Comparison of ENCODE assay signal across 8 cellular contexts in the genomic region with DNA sequence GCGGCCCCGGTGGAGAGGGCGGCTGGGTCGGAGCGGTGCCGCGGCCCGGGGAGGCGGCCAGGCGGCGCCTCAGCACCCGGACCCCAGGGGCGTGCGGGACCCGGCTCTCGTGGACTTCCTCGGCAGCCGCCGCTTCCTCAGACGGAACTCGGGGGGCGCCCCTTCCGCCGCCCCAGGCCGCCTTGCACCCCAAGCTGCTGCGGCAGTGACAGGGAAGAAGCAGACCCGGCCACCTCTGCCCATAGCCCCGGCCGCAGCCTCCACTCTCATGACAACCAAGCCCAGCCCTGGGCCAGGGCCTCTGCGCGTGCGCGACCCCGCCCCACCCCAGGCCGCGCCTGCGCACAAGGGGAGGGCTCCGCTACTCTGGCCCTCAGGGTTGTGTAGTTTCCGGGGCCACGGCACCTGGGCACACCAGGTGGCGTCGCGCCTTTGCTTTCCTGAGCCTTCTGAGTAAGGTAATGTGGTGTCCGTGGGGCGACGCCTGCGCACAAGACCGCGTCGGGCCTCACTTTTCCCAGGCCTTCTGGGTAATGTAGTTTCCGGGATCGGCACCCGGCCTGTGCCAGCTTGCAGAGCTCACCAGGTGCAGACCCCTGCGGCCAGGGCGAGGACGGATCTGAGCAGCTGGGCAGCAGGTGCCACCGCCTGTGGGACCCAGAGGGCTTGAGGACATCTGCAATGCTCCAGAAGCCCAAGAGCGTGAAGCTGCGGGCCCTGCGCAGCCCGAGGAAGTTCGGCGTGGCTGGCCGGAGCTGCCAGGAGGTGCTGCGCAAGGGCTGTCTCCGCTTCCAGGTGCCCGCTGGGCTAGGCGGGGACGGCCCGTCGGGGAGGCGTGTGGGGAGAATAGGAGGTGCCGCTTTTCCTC. TPM values are rescaled to one million over a fixed set of nuclear protein-coding genes. Genes with fewer than 3 reads are reported as not detected.
DNase-seq lines count a peak whose midpoint lies in the region; ATAC-seq and TF ChIP-seq lines count a peak whose summit lies in the region.

A gene (minus strand): TSS at position 289 of the 868 bp plus-strand sequence. CDS start 4,804 bp downstream, outside the sequence.
A gene with protein sequence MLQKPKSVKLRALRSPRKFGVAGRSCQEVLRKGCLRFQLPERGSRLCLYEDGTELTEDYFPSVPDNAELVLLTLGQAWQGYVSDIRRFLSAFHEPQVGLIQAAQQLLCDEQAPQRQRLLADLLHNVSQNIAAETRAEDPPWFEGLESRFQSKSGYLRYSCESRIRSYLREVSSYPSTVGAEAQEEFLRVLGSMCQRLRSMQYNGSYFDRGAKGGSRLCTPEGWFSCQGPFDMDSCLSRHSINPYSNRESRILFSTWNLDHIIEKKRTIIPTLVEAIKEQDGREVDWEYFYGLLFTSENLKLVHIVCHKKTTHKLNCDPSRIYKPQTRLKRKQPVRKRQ (plus strand): TSS at position 554 of the 868 bp plus-strand sequence. CDS start 128 bp downstream, at position 682.

- TF ChIP-seq POLR2A in esophagus muscularis mucosa (IDR thresholded peaks at IDR 0.05; ENCODE audit: low read depth) = no peak

- intact Hi-C loops in esophagus muscularis mucosa (cut with DNase I) = loop anchor here (2.0 kb wide), 1 partner anchor 46 kb away; no protein-coding TSS in a partner anchor

- peak in 2 of 3 experiments; percentile 18 to 44 for TF ChIP-seq CTCF in esophagus muscularis mucosa (IDR thresholded peaks at IDR 0.05)

- H3K27me3 ChIP-seq in esophagus muscularis mucosa (no peaks in the 10 kb centered on the region), muscle layer of duodenum (ENCODE audit: low read depth, low read length) (no peaks in the 10 kb centered on the region)

- H3K27me3 Mint-ChIP-seq in IgD-negative memory B cell = no peaks in the 10 kb centered on the region
- H3K27me3 Mint-ChIP-seq in activated T-cell treated with anti-CD3 and anti-CD28 coated beads, Interleukin-2, amount 50 U/mL, for 4 hours (ENCODE audit: low read depth) = no peaks in the 10 kb centered on the region

- H3K4me1 ChIP-seq in esophagus muscularis mucosa = peaks cover 14 to 34% (median 27%) of the 10 kb centered on the region in 4 donors
- peaks cover 8 to 24% of the 10 kb centered on the region in 2 donors for H3K4me1 ChIP-seq in muscle layer of duodenum (ENCODE audit: control insufficient read depth in 1 of 2, insufficient read depth in 2 of 2, low read length in 2 of 2)

- peaks cover 8% of the 10 kb centered on the region for H3K36me3 Mint-ChIP-seq in IgD-negative memory B cell
- no peaks in the 10 kb centered on the region for H3K36me3 Mint-ChIP-seq in activated T-cell treated with anti-CD3 and anti-CD28 coated beads, Interleukin-2, amount 50 U/mL, for 4 hours (ENCODE audit: insufficient read depth)

- peak; percentile 96 for ATAC-seq in GM21529 (IDR thresholded peaks at IDR 0.05; ENCODE audit: unreplicated experiment)
- peak; percentile 97 for ATAC-seq in activated T-cell treated with anti-CD3 and anti-CD28 coated beads, Interleukin-2, amount 50 U/mL, for 4 hours

- H3K9me3 ChIP-seq in esophagus muscularis mucosa (no peaks in the 10 kb centered on the region), muscle layer of duodenum (ENCODE audit: control insufficient read depth in 1 of 2, low read length in 2 of 2) (no peaks in the 10 kb centered on the region)

- no peaks in the 10 kb centered on the region for H3K9me3 Mint-ChIP-seq in IgD-negative memory B cell
- H3K9me3 Mint-ChIP-seq in activated T-cell treated with anti-CD3 and anti-CD28 coated beads, Interleukin-2, amount 50 U/mL, for 4 hours = no peaks in the 10 kb centered on the region

- H3K36me3 ChIP-seq in esophagus muscularis mucosa (peaks cover under 1 to 10% (median 4%) of the 10 kb centered on the region in 4 donors), muscle layer of duodenum (ENCODE audit: control insufficient read depth in 1 of 2, insufficient read depth in 2 of 2, low read length in 2 of 2) (peaks cover 0 to 8% of the 10 kb centered on the region in 2 donors)

- peak; percentile 96 for DNase-seq in DMS153 treated with DMSO at 0.1 percent for 48 hours (lab: John Stamatoyannopoulos, UW; ENCODE audit: unreplicated experiment)
- DNase-seq in activated T-cell treated with anti-CD3 and anti-CD28 coated beads, Interleukin-2, amount 50 U/mL, for 4 hours = peak; percentile 95
- peak; percentile 97 for DNase-seq in esophagus muscularis mucosa (ENCODE audit: extremely low spot score)
- DNase-seq in stimulated activated CD8-positive, alpha-beta memory T cell treated with anti-CD3 and anti-CD28 coated beads, Interleukin-7, amount 100 ng/mL, for 4 hours (ENCODE audit: low read depth in 2 of 2) = peak; percentile 94 to 96

- no peak for TF ChIP-seq EP300 in esophagus muscularis mucosa (IDR thresholded peaks at IDR 0.05)

- H3K27ac ChIP-seq in esophagus muscularis mucosa (replicated peaks in 1 of 4) (peak within 1 kb of the TSS; percentile 80 to 84 (median 82)), muscle layer of duodenum (ENCODE audit: low read length) (peak within 1 kb of the TSS; percentile 16)

- 1% methylated on average over 27 of the region's 73 CpGs for WGBS in esophagus muscularis mucosa

- peaks cover 10 to 25% (median 11%) of the 10 kb centered on the region in 3 donors for H3K4me1 Mint-ChIP-seq in IgD-negative memory B cell
- H3K4me1 Mint-ChIP-seq in activated T-cell treated with anti-CD3 and anti-CD28 coated beads, Interleukin-2, amount 50 U/mL, for 4 hours (ENCODE audit: low read depth) = peaks cover 31% of the 10 kb centered on the region

- H3K4me3 ChIP-seq in esophagus muscularis mucosa = peak within 1 kb of the TSS; percentile 81 to 97 (median 89)
- H3K4me3 ChIP-seq in muscle layer of duodenum (ENCODE audit: low read depth in 1 of 2, low read length in 2 of 2) = peak within 1 kb of the TSS; percentile 89 to 94

- peak within 1 kb of the TSS; percentile 83 to 97 (median 92) for H3K27ac Mint-ChIP-seq in IgD-negative memory B cell

- H3K4me3 Mint-ChIP-seq in IgD-negative memory B cell = peak within 1 kb of the TSS; percentile 96 to 100 (median 98)
- peak within 1 kb of the TSS; percentile 96 for H3K4me3 Mint-ChIP-seq in activated T-cell treated with anti-CD3 and anti-CD28 coated beads, Interleukin-2, amount 50 U/mL, for 4 hours

TF ChIP-seq in PFSK-1, 5 proteins besides CTCF, POLR2A, EP300 and RAD21:
- 0 out of 2 replicates have a peak, but pooled peaks have one; percentile 60 for TF ChIP-seq TAF1 (IDR thresholded peaks at IDR 0.05; ENCODE audit: borderline replicate concordance, insufficient read depth, low read length)
- TF ChIP-seq POLR2AphosphoS5 (IDR thresholded peaks at IDR 0.05; ENCODE audit: low read depth, low read length) = peak; percentile 65
- TF ChIP-seq FOXP2 (optimal IDR thresholded peaks at IDR 0.05; ENCODE audit: borderline replicate concordance, extremely low read depth, extremely low read length, insufficient read depth) = no peak

RNA-seq across cellular contexts. Expression of the first gene that starts in this region (rescaled TPM):
- 18.3 TPM for polyA plus RNA-seq in IgD-negative memory B cell
- 44.5 TPM for polyA plus RNA-seq in PFSK-1 (2012; ENCODE audit: insufficient read length, low read depth)
- 10 to 100 TPM; 45.4 to 52.1 (median 49.1) TPM for total RNA-seq in activated T-cell treated with anti-CD3 and anti-CD28 coated beads, Interleukin-2, amount 50 U/mL, for 4 hours
- 10 to 100 TPM; 42.7 to 84.2 (median 69.8) TPM for total RNA-seq in esophagus muscularis mucosa

RNA-seq across cellular contexts. Expression of the second gene that starts in this region (rescaled TPM):
- polyA plus RNA-seq in IgD-negative memory B cell = 7.1 TPM
- polyA plus RNA-seq in PFSK-1 (2012; ENCODE audit: insufficient read length, low read depth) = 12.1 TPM
- total RNA-seq in activated T-cell treated with anti-CD3 and anti-CD28 coated beads, Interleukin-2, amount 50 U/mL, for 4 hours = 10 to 100 TPM; 11.1 to 13.4 (median 13.0) TPM
- 10 to 100 TPM in 1 of 4 donors, 1 to 10 TPM in 3; 5.0 to 13.4 (median 5.2) TPM for total RNA-seq in esophagus muscularis mucosa

Comparison
In these comparisons a context has a peak if more than half of its experiments do, and no peak if none do; other contexts are left out.
1. Peak in every context shown above with its lines: DNase-seq, ATAC-seq, H3K4me3 ChIP-seq and H3K27ac ChIP-seq.